Comparison of ENCODE assay signal across 8 cellular contexts in genomic region chr11:27395556-27396258, GRCh38. TPM values are rescaled to one million over a fixed set of nuclear protein-coding genes. Genes with fewer than 3 reads are reported as not detected.
DNase-seq lines count a peak whose midpoint lies in the region; ATAC-seq and TF ChIP-seq lines count a peak whose summit lies in the region.

No MANE protein-coding gene starts in this region.

- H3K4me3 ChIP-seq in osteoblast (ENCODE audit: insufficient read depth, low read length): no peak overlapping the region
- H3K4me3 ChIP-seq in gastroesophageal sphincter: no peak overlapping the region

- TF ChIP-seq CTCF in osteoblast (IDR thresholded peaks at IDR 0.05; ENCODE audit: extremely low read depth, low read depth, low read length) (no peak), GM13976 (IDR thresholded peaks at IDR 0.05; ENCODE audit: borderline replicate concordance, control extremely low read depth, extremely low read depth, insufficient read depth, missing control alignments) (no peak), gastroesophageal sphincter (IDR thresholded peaks at IDR 0.05) (no peak)

- H3K27me3 ChIP-seq in osteoblast (ENCODE audit: insufficient read depth, low read length) (no peaks in the 10 kb centered on the region), gastroesophageal sphincter (no peaks in the 10 kb centered on the region)

- in situ Hi-C loops in GM13976 (cut with MboI; ENCODE audit: low sequenced_read_pairs, unreplicated experiment): no loop called here

- H4K20me1 ChIP-seq in osteoblast (ENCODE audit: insufficient read depth, low read length): no peaks in the 10 kb centered on the region

- TF ChIP-seq POLR2A in gastroesophageal sphincter (IDR thresholded peaks at IDR 0.05): no peak

- peaks cover 4% of the 10 kb centered on the region for H3K79me2 ChIP-seq in osteoblast (ENCODE audit: insufficient read depth, low read length)

- H2AFZ ChIP-seq in osteoblast (ENCODE audit: low read length): no peak overlapping the region

- H3K36me3 ChIP-seq in osteoblast (ENCODE audit: insufficient read depth, low read length) (no peaks in the 10 kb centered on the region), gastroesophageal sphincter (peaks cover 0 to 5% of the 10 kb centered on the region in 2 donors)

- H3K9me3 ChIP-seq in osteoblast (ENCODE audit: low read depth, low read length) (no peaks in the 10 kb centered on the region), gastroesophageal sphincter (no peaks in the 10 kb centered on the region)

- H3K27ac ChIP-seq in osteoblast (ENCODE audit: low read depth, low read length): no peak overlapping the region
- H3K27ac ChIP-seq in gastroesophageal sphincter: peak overlapping the region in 1 of 4 donors; percentile 49

- H3K4me1 ChIP-seq in osteoblast (ENCODE audit: insufficient read depth, low read length): peaks cover 39% of the 10 kb centered on the region
- peaks cover 0 to 33% (median 9%) of the 10 kb centered on the region in 3 donors for H3K4me1 ChIP-seq in gastroesophageal sphincter

- TF ChIP-seq EP300 in gastroesophageal sphincter (IDR thresholded peaks at IDR 0.05): no peak

- WGBS in gastroesophageal sphincter (ENCODE audit: low coverage in 1 of 2), 2 donors: 40 to 47% methylated on average over 6 to 7 of the region's 7 CpGs

- ATAC-seq in GM19397 (IDR thresholded peaks at IDR 0.05; ENCODE audit: unreplicated experiment) (no peak), gastroesophageal sphincter (no peak)

- DNase-seq in DMS79 (lab: John Stamatoyannopoulos, UW) (peak; percentile 35), NCI-H774 (lab: John Stamatoyannopoulos, UW) (peak; percentile 39), fibroblast of peridontal ligament (ENCODE audit: extremely low read depth) (peak; percentile 55), osteoblast (ENCODE audit: insufficient read length, low spot score, missing footprints) (no peak), medulla oblongata (ENCODE audit: extremely low spot score) (no peak), GM13976 (ENCODE audit: low spot score) (no peak)

- H3K4me2 ChIP-seq in osteoblast (ENCODE audit: insufficient read depth, low read length): peak overlapping the region; percentile 40

RNA-seq across cellular contexts. Expression of gene CCDC34, which starts 32.7 kb away (rescaled TPM):
- total RNA-seq in osteoblast (3.6 and 5.9 TPM in 2 replicates), gastroesophageal sphincter (1 to 10 TPM in 3 of 4 donors, under 1 TPM in 1; 0.78 to 1.3 (median 1.1) TPM)

Comparison
In these comparisons a context has a peak if more than half of its experiments do, and no peak if none do; other contexts are left out.
1. DNase-seq: peak in DMS79 (single experiment), NCI-H774 (single experiment) and fibroblast of peridontal ligament (single experiment); none in osteoblast (single experiment), medulla oblongata (single experiment) and GM13976 (single experiment).